ENCODE assay signal across 20 cellular contexts in genomic region chr1:246365708-246366107, GRCh38.
DNase-seq lines count a peak whose midpoint lies in the region; ATAC-seq, FAIRE-seq and TF ChIP-seq lines count a peak whose summit lies in the region.
"Had no signal": no experiment of that assay in that cellular context is flagged by ENCODE, and none has a peak within 500 bp of the region (broad histone marks: within the 10 kb centered on the region; RNA-seq: fewer than 3 reads in every experiment).

No MANE protein-coding gene starts in this region.

- FAIRE-seq in D721Med (lab: Jason Lieb, UNC), result peak; percentile 38
- FAIRE-seq: frontal cortex, pancreas had no signal

- ATAC-seq in GM18502 (IDR thresholded peaks at IDR 0.05; ENCODE audit: poor library complexity, unreplicated experiment) (peak; percentile 45), HG03378 (IDR thresholded peaks at IDR 0.05; ENCODE audit: unreplicated experiment) (peak; percentile 63)
- ATAC-seq: naive thymus-derived CD8-positive, alpha-beta T cell; pancreas; right lobe of liver; Right ventricle myocardium inferior had no signal

- TF ChIP-seq CTCF in D721Med (IDR thresholded peaks at IDR 0.05; ENCODE audit: insufficient read depth, missing control alignments), result no peak

- DNase-seq in D721Med (ENCODE audit: insufficient read length, low spot score) (no peak), germinal center (ENCODE audit: low spot score) (peak; percentile 18), T-helper 1 cell (no peak), NCI-H524 treated with DMSO at 0.1 percent for 48 hours (lab: John Stamatoyannopoulos, UW) (no peak)
- no peak for DNase-seq in activated CD4-positive, alpha-beta T cell treated with anti-CD3 and anti-CD28 coated beads for 4 hours
- no peak for DNase-seq in activated CD4-positive, alpha-beta T cell treated with anti-CD3 and anti-CD28 coated beads, Interleukin-2, amount 50 U/mL, for 48 hours
- DNase-seq: activated CD4-positive, alpha-beta T cell treated with anti-CD3 and anti-CD28 coated beads, Interleukin-2, amount 50 U/mL, for 1 hour; activated gamma-delta T cell treated with Interleukin-2 at 50 U/mL for 16 hours; amygdala; naive thymus-derived CD8-positive, alpha-beta T cell; NCI-H1694 treated with DMSO at 0.1 percent for 48 hours; NCI-H226; pancreas; right lobe of liver; stimulated activated naive CD4-positive, alpha-beta T cell treated with Interleukin-2 at 50 U/mL for 16 hours; tibial artery had no signal
